25 cellular contexts compared by ENCODE assay signal in the genomic region with DNA sequence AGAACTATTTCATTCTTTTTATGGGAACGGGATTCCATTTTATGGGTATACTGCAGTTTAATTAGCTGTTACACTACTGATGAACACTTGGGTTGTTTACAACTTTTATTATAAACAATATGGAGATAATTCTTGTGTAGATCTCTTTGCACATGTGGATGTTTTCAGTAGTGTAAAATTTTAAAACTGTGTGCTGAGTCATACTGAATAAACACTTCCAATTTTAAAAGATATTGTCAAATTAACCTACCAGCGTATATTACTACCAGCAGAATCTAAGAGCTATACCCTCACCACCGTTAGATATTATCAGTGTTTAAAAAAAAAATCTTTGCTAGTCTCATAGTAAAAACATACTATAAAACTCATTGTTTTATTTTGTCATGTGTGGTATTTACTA.
"Had no signal": no experiment of that assay in that cellular context is flagged by ENCODE, and none has a peak within 500 bp of the region (broad histone marks: within the 10 kb centered on the region; RNA-seq: fewer than 3 reads in every experiment).

No MANE protein-coding gene starts in this region.

- H3K4me1 ChIP-seq: prostate gland, spleen, uterus had no signal

- H3K27me3 ChIP-seq: pancreas, sigmoid colon, tibial nerve, uterus had no signal

- ATAC-seq: left colon; left lung; lower lobe of right lung; naive thymus-derived CD8-positive, alpha-beta T cell; pancreas; right cardiac atrium; stimulated activated effector memory CD8-positive, alpha-beta T cell treated with anti-CD3 and anti-CD28 coated beads, Interleukin-12 subunit alpha, Interleukin-12 subunit beta, amount 100 ng/mL, for 72 hours; stimulated activated naive CD8-positive, alpha-beta T cell treated with anti-CD3 and anti-CD28 coated beads, Interleukin-15, amount 100 ng/mL, for 72 hours had no signal

- H3K4me3 ChIP-seq: left lung, lower lobe of right lung, pancreas, prostate gland, sigmoid colon, spleen, tibial nerve, uterus had no signal

- H3K36me3 ChIP-seq: left lung, lower lobe of right lung, pancreas, prostate gland, sigmoid colon, spleen, tibial nerve, uterus had no signal

- H3K27ac ChIP-seq: left lung, lower lobe of right lung, pancreas, prostate gland, sigmoid colon, spleen, tibial nerve, uterus had no signal

- H3K9me3 ChIP-seq: left lung, lower lobe of right lung, pancreas, prostate gland, sigmoid colon, spleen, tibial nerve, uterus had no signal

- DNase-seq: hippocampal formation; kidney; left colon; left lung; lower lobe of right lung; mammary epithelial cell; mesenchymal stem cell; naive thymus-derived CD8-positive, alpha-beta T cell; nucleus accumbens; pancreas; posterior cingulate gyrus; retina; right cardiac atrium; sigmoid colon; small intestine; spleen; stimulated activated CD4-positive, alpha-beta T cell treated with anti-CD3 and anti-CD28 coated beads, Interleukin-4, amount 100 ng/mL, for 24 hours; stimulated activated naive CD4-positive, alpha-beta T cell; stimulated activated naive CD8-positive, alpha-beta T cell treated with anti-CD3 and anti-CD28 coated beads, Interleukin-15, amount 100 ng/mL, for 72 hours; substantia nigra; uterus had no signal

- FAIRE-seq: islet of Langerhans, kidney, pancreas, small intestine had no signal
